Comparison of ENCODE assay signal across 19 cellular contexts in the genomic region with DNA sequence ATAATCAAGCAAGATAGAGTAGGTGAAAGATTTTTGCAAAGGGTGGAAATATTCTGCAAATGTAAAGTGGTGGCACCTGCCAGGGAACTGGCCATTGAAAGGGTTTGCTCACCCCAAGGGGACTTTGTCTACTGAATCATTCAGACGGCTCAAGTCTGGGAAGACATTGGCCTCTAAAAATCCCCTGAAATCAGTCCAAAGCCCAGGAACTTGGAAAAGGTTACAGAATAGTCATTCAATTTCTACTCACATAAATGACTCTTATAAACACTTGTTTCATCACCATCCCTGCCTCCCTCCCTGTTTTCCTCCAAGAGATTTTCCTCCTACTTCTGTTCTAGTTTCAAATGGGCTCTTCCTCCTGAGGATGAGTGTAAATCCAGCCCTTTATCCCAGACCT. TPM values are rescaled to one million over a fixed set of nuclear protein-coding genes. Genes with fewer than 3 reads are reported as not detected.
A peak's percentile ranks its signal among the peaks of the same experiment; 100 is the strongest.
DNase-seq lines count a peak whose midpoint lies in the region; ATAC-seq and TF ChIP-seq lines count a peak whose summit lies in the region.
"Had no signal": no experiment of that assay in that cellular context is flagged by ENCODE, and none has a peak within 500 bp of the region (broad histone marks: within the 10 kb centered on the region; RNA-seq: fewer than 3 reads in every experiment).

No MANE protein-coding gene starts in this region.

- TF ChIP-seq CTCF in psoas muscle (IDR thresholded peaks at IDR 0.05): no peak

- no peak overlapping the region for H2BK5ac ChIP-seq in mesendoderm (ENCODE audit: low read length)

- no peak overlapping the region for H3K4ac ChIP-seq in mesendoderm (ENCODE audit: low read depth, low read length)

- no peaks in the 10 kb centered on the region for H3K9me3 ChIP-seq in psoas muscle

- no peaks in the 10 kb centered on the region for H3K27me3 ChIP-seq in psoas muscle (ENCODE audit: insufficient read depth in 3 of 3, low read length in 2 of 3)
- H3K27me3 ChIP-seq in mesendoderm (ENCODE audit: insufficient read depth, low read length, poor library complexity): no peaks in the 10 kb centered on the region

- no peak overlapping the region for H3K56ac ChIP-seq in mesendoderm (ENCODE audit: low read length)

- no peak overlapping the region for H3K9ac ChIP-seq in mesendoderm (ENCODE audit: low read length)

- intact Hi-C loops in psoas muscle (cut with DNase I): no loop called here

- H3K4me1 ChIP-seq in psoas muscle (peaks cover 15% of the 10 kb centered on the region), mesendoderm (ENCODE audit: control insufficient read depth, low read depth, low read length) (no peaks in the 10 kb centered on the region)

- no peak overlapping the region for H4K5ac ChIP-seq in mesendoderm (ENCODE audit: low read length)

- no peak overlapping the region for H2AK5ac ChIP-seq in mesendoderm (ENCODE audit: low read length)

- 20 to 69% (median 25%) methylated on average over 1 of the region's 1 CpG for WGBS in psoas muscle, 3 donors
- WGBS in mesendoderm (ENCODE audit: extremely low coverage, insufficient coverage, low lambda C conversion rate): no CpG with 5 or more reads among the region's 1 CpG

- H3K23ac ChIP-seq in mesendoderm (ENCODE audit: low read length): no peak overlapping the region

- no peak overlapping the region for H3K4me2 ChIP-seq in mesendoderm (ENCODE audit: low read length)

- no peak overlapping the region for H3K4me3 ChIP-seq in psoas muscle
- H3K4me3 ChIP-seq in mesendoderm (ENCODE audit: low read length): no peak overlapping the region
- H3K4me3 ChIP-seq: coronary artery had no signal

- H4K8ac ChIP-seq in mesendoderm (ENCODE audit: low read depth, low read length): no peak overlapping the region

- DNase-seq in EH (ENCODE audit: low read depth) (peak; percentile 44), astrocyte of the hippocampus (ENCODE audit: low read depth, low spot score) (peak; percentile 40), globus pallidus (ENCODE audit: low spot score) (peak; percentile 44), psoas muscle (no peak), NCI-H1105 (lab: John Stamatoyannopoulos, UW) (no peak), amniotic stem cell (lab: John Stamatoyannopoulos, UW) (no peak), mesendoderm (no peak)
- DNase-seq: activated naive CD4-positive, alpha-beta T cell treated with Interleukin-2 at 50 U/mL for 16 hours; activated T-cell treated with anti-CD3 and anti-CD28 coated beads for 4 hours; CD4-positive, alpha-beta T cell; DMS53; Karpas-422; mesenchymal stem cell; NCI-H1694; SW 1271 had no signal

- H3K18ac ChIP-seq in mesendoderm (ENCODE audit: low read length): no peak overlapping the region

- no peaks in the 10 kb centered on the region for H3K36me3 ChIP-seq in psoas muscle (ENCODE audit: insufficient read depth in 1 of 2, low read depth in 1 of 2)
- no peaks in the 10 kb centered on the region for H3K36me3 ChIP-seq in mesendoderm (ENCODE audit: control insufficient read depth, insufficient read depth, low read length)

- H3K27ac ChIP-seq in psoas muscle (peak overlapping the region; percentile 34), mesendoderm (ENCODE audit: low read depth, low read length) (no peak overlapping the region)

- H3K79me1 ChIP-seq in mesendoderm (ENCODE audit: low read length): no peaks in the 10 kb centered on the region

- H2BK15ac ChIP-seq in mesendoderm (replicated peaks; ENCODE audit: low read depth): no peak overlapping the region

- no peaks in the 10 kb centered on the region for H3K79me2 ChIP-seq in mesendoderm (ENCODE audit: control insufficient read depth, insufficient read depth, low read length)

- no peak for ATAC-seq in psoas muscle
- no peak for ATAC-seq in HG03095 (IDR thresholded peaks at IDR 0.05; ENCODE audit: unreplicated experiment)

- H2BK120ac ChIP-seq in mesendoderm (ENCODE audit: low read depth, low read length): no peak overlapping the region

RNA-seq across cellular contexts. Expression of a gene that starts 28.5 kb away (rescaled TPM):
- 1 to 10 TPM; 3.4 to 6.6 (median 3.9) TPM for total RNA-seq in psoas muscle
- polyA plus RNA-seq in psoas muscle: 1 to 10 TPM; 1.2 to 1.4 (median 1.3) TPM
- polyA plus RNA-seq in mesendoderm (2013, experiment 1 of 2): not detected
- not detected for polyA plus RNA-seq in mesendoderm (2013, experiment 2 of 2)
- total RNA-seq: astrocyte, HT-29 had no signal

Comparison
In these comparisons a context has a peak if more than half of its experiments do, and no peak if none do; other contexts are left out.
1. DNase-seq: peak in EH (single experiment), astrocyte of the hippocampus (single experiment) and globus pallidus (single experiment); none in psoas muscle (0 of 2), NCI-H1105 (single experiment), amniotic stem cell (single experiment) and mesendoderm (single experiment).